ENCODE assay signal across 8 cellular contexts in the genomic region with DNA sequence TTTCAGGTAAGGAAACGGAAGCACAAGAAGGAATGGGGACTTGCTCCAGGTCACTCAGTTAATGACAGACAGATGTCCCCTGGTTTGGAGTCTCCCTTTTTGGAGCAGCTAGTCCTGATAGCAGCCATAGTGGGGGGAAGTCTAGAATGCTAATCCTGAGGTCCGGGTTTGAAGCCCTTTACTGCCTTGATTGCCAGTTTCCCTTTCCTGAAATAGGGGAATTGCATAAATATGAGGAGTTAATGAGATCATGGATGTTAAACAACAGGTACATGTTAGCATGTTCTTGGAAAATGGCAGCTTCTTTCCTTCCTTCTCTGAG. TPM values are rescaled to one million over a fixed set of nuclear protein-coding genes. Genes with fewer than 3 reads are reported as not detected.
DNase-seq lines count a peak whose midpoint lies in the region; ATAC-seq, FAIRE-seq and TF ChIP-seq lines count a peak whose summit lies in the region.

No MANE protein-coding gene starts in this region.

- peaks cover 12% of the 10 kb centered on the region for H3K79me2 ChIP-seq in HepG2 (ENCODE audit: insufficient read depth, low read length)

- H3K27ac ChIP-seq in ascending aorta (peak overlapping the region; percentile 94 to 97), HepG2 (ENCODE audit: extremely low read length, insufficient read depth, low read length) (no peak overlapping the region), tibial artery (peak overlapping the region; percentile 88 to 94)

- no peaks in the 10 kb centered on the region for H4K20me1 ChIP-seq in HepG2 (ENCODE audit: insufficient read depth, low read length)

- no peaks in the 10 kb centered on the region for H3K9me3 Mint-ChIP-seq in activated CD4-positive, alpha-beta T cell treated with anti-CD3 and anti-CD28 coated beads, Interleukin-2, amount 10 ng/mL, durations not matched to agents 7 days and 5 days

- H3K27me3 ChIP-seq in ascending aorta, result no peaks in the 10 kb centered on the region
- no peaks in the 10 kb centered on the region; a peak in 1 of 5 replicates for H3K27me3 ChIP-seq in HepG2 (ENCODE audit: control insufficient read depth in 1 of 2, insufficient read depth in 2 of 2, low read length in 2 of 2)
- no peaks in the 10 kb centered on the region for H3K27me3 ChIP-seq in tibial artery

- ATAC-seq in HepG2, result peak; percentile 4

- H3K9me3 ChIP-seq in ascending aorta (no peaks in the 10 kb centered on the region), HepG2 (ENCODE audit: low read length) (no peaks in the 10 kb centered on the region), tibial artery (no peaks in the 10 kb centered on the region)

- peak overlapping the region; percentile 94 for H3K4me3 Mint-ChIP-seq in activated CD4-positive, alpha-beta T cell treated with anti-CD3 and anti-CD28 coated beads, Interleukin-2, amount 10 ng/mL, durations not matched to agents 7 days and 5 days

- H2AFZ ChIP-seq in HepG2 (ENCODE audit: low read length), result peak overlapping the region; percentile 82

- TF ChIP-seq CTCF in ascending aorta (IDR thresholded peaks at IDR 0.05) (no peak), HepG2 (CRISPR knock-in tag; IDR thresholded peaks at IDR 0.05) (no peak), tibial artery (IDR thresholded peaks at IDR 0.05) (no peak)

- DNase-seq in activated CD4-positive, alpha-beta T cell treated with anti-CD3 and anti-CD28 coated beads, Interleukin-2, amount 10 ng/mL, durations not matched to agents 7 days and 5 days, result no peak
- no peak for DNase-seq in activated CD4-positive, alpha-beta T cell treated with anti-CD3 and anti-CD28 coated beads, Interleukin-2, amount 50 U/mL, for 1 hour
- DNase-seq in ascending aorta (ENCODE audit: low spot score in 2 of 2), result no peak
- no peak for DNase-seq in HepG2 (ENCODE audit: low spot score)
- no peak for DNase-seq in tibial artery
- DNase-seq in posterior cingulate gyrus, result no peak
- DNase-seq in NCI-H187 treated with DMSO at 0.1 percent for 48 hours (lab: John Stamatoyannopoulos, UW), result no peak
- DNase-seq in stimulated activated CD4-positive, alpha-beta T cell treated with anti-CD3 and anti-CD28 coated beads, Interleukin-2, amount 100 ng/mL, for 48 hours, result no peak

- H3K4me1 ChIP-seq in ascending aorta, result peaks cover 5 to 6% of the 10 kb centered on the region in 2 donors
- H3K4me1 ChIP-seq in HepG2 (ENCODE audit: insufficient read depth, low read length), result peaks cover 47% of the 10 kb centered on the region
- peaks cover 0 to 16% (median 13%) of the 10 kb centered on the region in 4 donors for H3K4me1 ChIP-seq in tibial artery

- H3K4me3 ChIP-seq in ascending aorta, result peak overlapping the region; percentile 74 to 84
- peak overlapping the region; percentile 74 to 86 (median 82) for H3K4me3 ChIP-seq in HepG2 (replicated peaks in 1 of 3; ENCODE audit: insufficient read depth in 1 of 3, low read depth in 2 of 3, low read length in 3 of 3)
- peak overlapping the region; percentile 78 to 79 for H3K4me3 ChIP-seq in tibial artery

- H3K27me3 Mint-ChIP-seq in activated CD4-positive, alpha-beta T cell treated with anti-CD3 and anti-CD28 coated beads, Interleukin-2, amount 10 ng/mL, durations not matched to agents 7 days and 5 days, result no peaks in the 10 kb centered on the region

- H3K9ac ChIP-seq in HepG2 (ENCODE audit: insufficient read depth, low read depth, low read length), result peak overlapping the region; percentile 80

- peaks cover 0 to 6% of the 10 kb centered on the region in 2 donors for H3K36me3 ChIP-seq in ascending aorta
- H3K36me3 ChIP-seq in HepG2 (replicated peaks in 1 of 2; ENCODE audit: control insufficient read depth in 1 of 2, insufficient read depth in 2 of 2, low read length in 2 of 2), result peaks cover 4 to 7% of the 10 kb centered on the region in 2 experiments; a peak in 4 of 5 replicates
- H3K36me3 ChIP-seq in tibial artery, result peaks cover 0 to 8% (median 7%) of the 10 kb centered on the region in 3 donors

- CTCF ChIA-PET in activated CD4-positive, alpha-beta T cell treated with anti-CD3 and anti-CD28 coated beads, Interleukin-2, amount 10 ng/mL, durations not matched to agents 7 days and 5 days (lab: Charles Lee), result interaction anchor here (0.8 to 3.2 kb wide), 3 partner anchors 12 to 569 kb away, joined by 3 to 10 read pairs (median 3); no protein-coding TSS in a partner anchor
- CTCF ChIA-PET in HepG2 (lab: Yijun Ruan, JAX; ENCODE audit: low intra/inter-chr PET ratio, low total read pairs), result interaction anchor here (1.0 to 2.4 kb wide), 3 partner anchors 47 to 135 kb away, joined by 3 to 24 read pairs (median 4); a partner anchor contains a TSS

- POLR2A ChIA-PET in activated CD4-positive, alpha-beta T cell treated with anti-CD3 and anti-CD28 coated beads, Interleukin-2, amount 10 ng/mL, durations not matched to agents 7 days and 5 days (lab: Charles Lee), result interaction anchor here (0.6 to 0.7 kb wide), 2 partner anchors 47 to 168 kb away, joined by 3 to 7 read pairs; a partner anchor contains a TSS
- POLR2A ChIA-PET in HepG2 (lab: Yijun Ruan, JAX), result interaction anchor here (0.6 to 3.3 kb wide), 29 partner anchors 11 to 270 kb away, joined by 3 to 19 read pairs (median 4); a partner anchor contains a TSS

- H3K4me1 Mint-ChIP-seq in activated CD4-positive, alpha-beta T cell treated with anti-CD3 and anti-CD28 coated beads, Interleukin-2, amount 10 ng/mL, durations not matched to agents 7 days and 5 days, result peaks cover 30% of the 10 kb centered on the region

- peak overlapping the region; percentile 98 for H3K27ac Mint-ChIP-seq in activated CD4-positive, alpha-beta T cell treated with anti-CD3 and anti-CD28 coated beads, Interleukin-2, amount 10 ng/mL, durations not matched to agents 7 days and 5 days

- intact Hi-C loops in ascending aorta (cut with DNase I), result loop anchor here (1.0 to 10.0 kb wide), 5 partner anchors 46 to 389 kb away; a partner anchor contains a TSS
- intact Hi-C loops in HepG2 (cut with micrococcal nuclease; ENCODE audit: unreplicated experiment), result loop anchor here (1.0 to 2.0 kb wide), 2 partner anchors 47 to 135 kb away; a partner anchor contains a TSS
- intact Hi-C loops in tibial artery (cut with DNase I; ENCODE audit: low total_unique reads), result no loop called here
- intact Hi-C loops in posterior cingulate gyrus (cut with DNase I), result loop anchor here (5.0 to 10.0 kb wide), 2 partner anchors 47 to 139 kb away; a partner anchor contains a TSS

- H3K4me2 ChIP-seq in HepG2 (ENCODE audit: low read depth, low read length), result peak overlapping the region; percentile 99

- H3K36me3 Mint-ChIP-seq in activated CD4-positive, alpha-beta T cell treated with anti-CD3 and anti-CD28 coated beads, Interleukin-2, amount 10 ng/mL, durations not matched to agents 7 days and 5 days (ENCODE audit: low read depth), result peaks cover 2% of the 10 kb centered on the region

- FAIRE-seq in HepG2 (lab: Jason Lieb, UNC), result no peak

- WGBS in HepG2 (ENCODE audit: low lambda C conversion rate), result 3% methylated on average over 2 of the region's 2 CpGs

- no peak for TF ChIP-seq POLR2A in HepG2 (IDR thresholded peaks at IDR 0.05; ENCODE audit: insufficient read depth in 1 of 2, low read depth in 2 of 2, low read length in 2 of 2)

- TF ChIP-seq EP300 in HepG2 (IDR thresholded peaks at IDR 0.05; ENCODE audit: low read depth in 2 of 2, low read length in 2 of 2), result no peak
- TF ChIP-seq EP300 in HepG2 (CRISPR knock-in tag; IDR thresholded peaks at IDR 0.05; ENCODE audit: borderline replicate concordance), result no peak

- in situ Hi-C loops in HepG2 (cut with HindIII; ENCODE audit: extremely low pct_ligation_motif_present, low pct_unique_long_range_greater_than_20kb), result loop anchor here (5.0 to 10.0 kb wide), 2 partner anchors 132 to 361 kb away; no protein-coding TSS in a partner anchor

- TF ChIP-seq RAD21 in HepG2 (CRISPR knock-in tag; IDR thresholded peaks at IDR 0.05), result no peak

- BruUV-seq in HepG2 (replicated peaks; lab: Mats Ljungman, UMichigan), result no TSS peak

RNA-seq across cellular contexts. Expression of a gene that starts 0.3 kb away (rescaled TPM):
- 10 to 100 TPM; 17.1 to 19.5 TPM for total RNA-seq in activated CD4-positive, alpha-beta T cell treated with anti-CD3 and anti-CD28 coated beads, Interleukin-2, amount 10 ng/mL, durations not matched to agents 7 days and 5 days
- total RNA-seq in ascending aorta (44.9 TPM), HepG2 (2016; rRNA removed; fragmentation: Illumina TruSeq; extraction: Trizol) (18.8 and 25.0 TPM in 2 replicates)
- total RNA-seq in HepG2 (2016; cell fraction: cytosol; rRNA removed; fragmentation: Illumina TruSeq; extraction: Trizol; ENCODE audit: low read depth), result 5.5 and 6.4 TPM in 2 replicates
- 18.9 and 20.5 TPM in 2 replicates for total RNA-seq in HepG2 (2016; cell fraction: insoluble cytoplasmic fraction; rRNA removed; fragmentation: Illumina TruSeq; extraction: Trizol)
- 9.4 and 11.1 TPM in 2 replicates for total RNA-seq in HepG2 (2016; cell fraction: membrane; rRNA removed; fragmentation: Illumina TruSeq; extraction: Trizol)
- total RNA-seq in HepG2 (2016; cell fraction: nucleus; rRNA removed; fragmentation: Illumina TruSeq; extraction: Trizol), result 12.8 and 13.9 TPM in 2 replicates
- 4.3 and 6.5 TPM in 2 replicates for polyA plus RNA-seq in HepG2 (2011; rRNA removed)
- 2.9 and 4.0 TPM in 2 replicates for polyA plus RNA-seq in HepG2 (2011; cell fraction: cytosol; rRNA removed)
- polyA plus RNA-seq in HepG2 (2011; cell fraction: nucleus; rRNA removed), result 7.3 and 9.9 TPM in 2 replicates
- 6.4 and 9.2 TPM in 2 replicates for polyA plus RNA-seq in HepG2 (2012)
- 0.79 and 1.3 TPM in 2 replicates for polyA plus RNA-seq in HepG2 (2016; cell fraction: cytosol; fragmentation: Illumina TruSeq; extraction: Trizol; ENCODE audit: low read depth)
- 16.0 and 18.5 TPM in 2 replicates for polyA plus RNA-seq in HepG2 (2016; cell fraction: insoluble cytoplasmic fraction; fragmentation: Illumina TruSeq; extraction: Trizol; ENCODE audit: low read depth)
- polyA plus RNA-seq in HepG2 (2016; cell fraction: membrane; fragmentation: Illumina TruSeq; extraction: Trizol; ENCODE audit: low read depth), result 3.7 and 4.2 TPM in 2 replicates
- 19.0 and 22.5 TPM in 2 replicates for polyA plus RNA-seq in HepG2 (2016; cell fraction: nucleus; fragmentation: Illumina TruSeq; extraction: Trizol; ENCODE audit: insufficient read depth, low read depth)
- polyA minus RNA-seq in HepG2 (2011; rRNA and poly(A)+ RNA removed; ENCODE audit: low replicate concordance), result 13.1 and 21.0 TPM in 2 replicates
- 5.7 and 6.9 TPM in 2 replicates for polyA minus RNA-seq in HepG2 (2011; cell fraction: cytosol; rRNA and poly(A)+ RNA removed)
- polyA minus RNA-seq in HepG2 (2011; cell fraction: nucleus; rRNA and poly(A)+ RNA removed), result 6.1 and 6.7 TPM in 2 replicates

RNA-seq across cellular contexts. Expression of a gene that starts 46.5 kb away (rescaled TPM):
- 10 to 100 TPM; 82.2 to 98.4 TPM for total RNA-seq in activated CD4-positive, alpha-beta T cell treated with anti-CD3 and anti-CD28 coated beads, Interleukin-2, amount 10 ng/mL, durations not matched to agents 7 days and 5 days
- total RNA-seq in ascending aorta, result 78.1 TPM
- total RNA-seq in HepG2 (2016; rRNA removed; fragmentation: Illumina TruSeq; extraction: Trizol), result 53.5 and 82.0 TPM in 2 replicates
- total RNA-seq in HepG2 (2016; cell fraction: cytosol; rRNA removed; fragmentation: Illumina TruSeq; extraction: Trizol; ENCODE audit: low read depth), result 18.2 and 23.6 TPM in 2 replicates
- 60.4 and 86.2 TPM in 2 replicates for total RNA-seq in HepG2 (2016; cell fraction: insoluble cytoplasmic fraction; rRNA removed; fragmentation: Illumina TruSeq; extraction: Trizol)
- total RNA-seq in HepG2 (2016; cell fraction: membrane; rRNA removed; fragmentation: Illumina TruSeq; extraction: Trizol), result 40.1 and 41.9 TPM in 2 replicates
- total RNA-seq in HepG2 (2016; cell fraction: nucleus; rRNA removed; fragmentation: Illumina TruSeq; extraction: Trizol), result 61.2 and 69.4 TPM in 2 replicates
- 208 and 226 TPM in 2 replicates for polyA plus RNA-seq in HepG2 (2011; rRNA removed)
- polyA plus RNA-seq in HepG2 (2011; cell fraction: cytosol; rRNA removed), result 233 and 277 TPM in 2 replicates
- 99.3 and 112 TPM in 2 replicates for polyA plus RNA-seq in HepG2 (2011; cell fraction: nucleus; rRNA removed)
- 113 and 127 TPM in 2 replicates for polyA plus RNA-seq in HepG2 (2012)
- 14.1 and 17.6 TPM in 2 replicates for polyA plus RNA-seq in HepG2 (2016; cell fraction: cytosol; fragmentation: Illumina TruSeq; extraction: Trizol; ENCODE audit: low read depth)
- polyA plus RNA-seq in HepG2 (2016; cell fraction: insoluble cytoplasmic fraction; fragmentation: Illumina TruSeq; extraction: Trizol; ENCODE audit: low read depth), result 45.2 and 48.0 TPM in 2 replicates
- polyA plus RNA-seq in HepG2 (2016; cell fraction: membrane; fragmentation: Illumina TruSeq; extraction: Trizol; ENCODE audit: low read depth), result 24.9 and 28.0 TPM in 2 replicates
- 80.9 and 84.6 TPM in 2 replicates for polyA plus RNA-seq in HepG2 (2016; cell fraction: nucleus; fragmentation: Illumina TruSeq; extraction: Trizol; ENCODE audit: insufficient read depth, low read depth)
- polyA minus RNA-seq in HepG2 (2011; rRNA and poly(A)+ RNA removed; ENCODE audit: low replicate concordance), result 441 and 695 TPM in 2 replicates
- 196 and 254 TPM in 2 replicates for polyA minus RNA-seq in HepG2 (2011; cell fraction: cytosol; rRNA and poly(A)+ RNA removed)
- polyA minus RNA-seq in HepG2 (2011; cell fraction: nucleus; rRNA and poly(A)+ RNA removed), result 98.0 and 139 TPM in 2 replicates
